12 cellular contexts compared by ENCODE assay signal in genomic region chr12:56124133-56124532, GRCh38. TPM values are rescaled to one million over a fixed set of nuclear protein-coding genes. Genes with fewer than 3 reads are reported as not detected.
A peak's percentile ranks its signal among the peaks of the same experiment; 100 is the strongest.
DNase-seq lines count a peak whose midpoint lies in the region; ATAC-seq and TF ChIP-seq lines count a peak whose summit lies in the region.
"Had no signal": no experiment of that assay in that cellular context is flagged by ENCODE, and none has a peak within 500 bp of the region (broad histone marks: within the 10 kb centered on the region; RNA-seq: fewer than 3 reads in every experiment).

No MANE protein-coding gene starts in this region.

- H3K4me1 Mint-ChIP-seq in T-helper 2 cell treated with Interferon-gamma antibody and Interleukin-4, amounts not matched to agents 5 μg/mL and 100 μg/mL, for 36 hours (ENCODE audit: low read depth): peaks cover 39% of the 10 kb centered on the region
- peaks cover 60% of the 10 kb centered on the region for H3K4me1 Mint-ChIP-seq in endothelial cell (ENCODE audit: unreplicated experiment)

- TF ChIP-seq CTCF in SU-DHL-6 (IDR thresholded peaks at IDR 0.05; ENCODE audit: insufficient read depth, low read length, poor library complexity, severe bottlenecking) (no peak), endothelial cell (IDR thresholded peaks at IDR 0.05; ENCODE audit: unreplicated experiment) (no peak)

- H3K27me3 Mint-ChIP-seq in T-helper 2 cell treated with Interferon-gamma antibody and Interleukin-4, amounts not matched to agents 5 μg/mL and 100 μg/mL, for 36 hours (ENCODE audit: low read depth): no peaks in the 10 kb centered on the region
- H3K27me3 Mint-ChIP-seq in endothelial cell (ENCODE audit: unreplicated experiment): peaks cover 14% of the 10 kb centered on the region

- H3K27me3 ChIP-seq in SU-DHL-6 (ENCODE audit: low read length) (no peaks in the 10 kb centered on the region), skeletal muscle tissue (ENCODE audit: control insufficient read depth in 3 of 3, insufficient read depth in 3 of 3, low read length in 3 of 3) (no peaks in the 10 kb centered on the region)
- H3K27me3 ChIP-seq: tibial artery had no signal

- no peak for ATAC-seq in HG03025 (IDR thresholded peaks at IDR 0.05; ENCODE audit: low FRiP score, unreplicated experiment)
- ATAC-seq in GM21576 (IDR thresholded peaks at IDR 0.05; ENCODE audit: unreplicated experiment): no peak
- ATAC-seq in HG02852 (IDR thresholded peaks at IDR 0.05; ENCODE audit: unreplicated experiment): no peak

- peaks cover 76 to 92% (median 84%) of the 10 kb centered on the region in 3 donors for H3K4me1 ChIP-seq in skeletal muscle tissue (ENCODE audit: control insufficient read depth in 3 of 3, insufficient read depth in 3 of 3, low read length in 3 of 3)

- no peak overlapping the region for H3K4me3 Mint-ChIP-seq in T-helper 2 cell treated with Interferon-gamma antibody and Interleukin-4, amounts not matched to agents 5 μg/mL and 100 μg/mL, for 36 hours
- H3K4me3 Mint-ChIP-seq in endothelial cell (ENCODE audit: unreplicated experiment): no peak overlapping the region

- H3F3A ChIP-seq in SU-DHL-6 (ENCODE audit: insufficient read depth): peaks cover 25% of the 10 kb centered on the region

- peaks cover 15% of the 10 kb centered on the region for H3K79me2 ChIP-seq in SU-DHL-6 (ENCODE audit: insufficient read depth, low read length)

- peak overlapping the region; percentile 27; the same call in 1 of the 2 replicates for H3K27ac ChIP-seq in SU-DHL-6 (ENCODE audit: low read depth, low read length)
- peak overlapping the region; percentile 94 for H3K27ac ChIP-seq in skeletal muscle tissue (ENCODE audit: low read depth, low read length)
- H3K27ac ChIP-seq: tibial artery had no signal

- H3K36me3 Mint-ChIP-seq in T-helper 2 cell treated with Interferon-gamma antibody and Interleukin-4, amounts not matched to agents 5 μg/mL and 100 μg/mL, for 36 hours (ENCODE audit: low read depth): peaks cover 22% of the 10 kb centered on the region
- peaks cover 28% of the 10 kb centered on the region for H3K36me3 Mint-ChIP-seq in endothelial cell (ENCODE audit: low read depth, unreplicated experiment)

- H3K9me3 ChIP-seq in SU-DHL-6 (ENCODE audit: insufficient read depth, low read length) (no peaks in the 10 kb centered on the region), skeletal muscle tissue (ENCODE audit: control insufficient read depth in 3 of 3, low read length in 3 of 3) (no peaks in the 10 kb centered on the region)
- H3K9me3 ChIP-seq: tibial artery had no signal

- no peaks in the 10 kb centered on the region for H4K20me1 ChIP-seq in SU-DHL-6 (ENCODE audit: low read depth, low read length)

- peak overlapping the region; percentile 53 for H3K27ac Mint-ChIP-seq in T-helper 2 cell treated with Interferon-gamma antibody and Interleukin-4, amounts not matched to agents 5 μg/mL and 100 μg/mL, for 36 hours
- H3K27ac Mint-ChIP-seq in endothelial cell (ENCODE audit: unreplicated experiment): peak overlapping the region; percentile 93

- H3K4me3 ChIP-seq in SU-DHL-6 (ENCODE audit: insufficient read depth, low read length, poor library complexity, severe bottlenecking): no peak overlapping the region
- H3K4me3 ChIP-seq in skeletal muscle tissue (ENCODE audit: low read length in 3 of 3): no peak overlapping the region
- H3K4me3 ChIP-seq: tibial artery had no signal

- no peak for DNase-seq in T-helper 2 cell treated with Interferon-gamma antibody and Interleukin-4, amounts not matched to agents 5 μg/mL and 100 μg/mL, for 36 hours (ENCODE audit: low spot score)
- DNase-seq in T-helper 2 cell (no peak), endothelial cell (ENCODE audit: low spot score) (no peak)
- DNase-seq: activated CD4-positive, alpha-beta T cell treated with anti-CD3 and anti-CD28 coated beads for 4 hours; activated gamma-delta T cell; NCI-H2081 treated with DMSO at 0.1 percent for 48 hours; tibial artery had no signal

- H3K36me3 ChIP-seq in SU-DHL-6 (ENCODE audit: low read length) (no peaks in the 10 kb centered on the region), skeletal muscle tissue (ENCODE audit: control insufficient read depth in 3 of 3, insufficient read depth in 3 of 3, low read length in 3 of 3) (peaks cover 11 to 15% (median 12%) of the 10 kb centered on the region in 3 donors)

- H3K4me2 ChIP-seq in SU-DHL-6 (ENCODE audit: low read depth, low read length, poor library complexity, severe bottlenecking): no peak overlapping the region

- no peaks in the 10 kb centered on the region for H3K9me3 Mint-ChIP-seq in T-helper 2 cell treated with Interferon-gamma antibody and Interleukin-4, amounts not matched to agents 5 μg/mL and 100 μg/mL, for 36 hours
- H3K9me3 Mint-ChIP-seq in endothelial cell (ENCODE audit: unreplicated experiment): no peaks in the 10 kb centered on the region

- no peak overlapping the region for H2AFZ ChIP-seq in SU-DHL-6 (ENCODE audit: low read depth, low read length, severe bottlenecking)

- H3K9me2 ChIP-seq in SU-DHL-6 (replicated peaks; ENCODE audit: insufficient read depth, low read length): no peaks in the 10 kb centered on the region

- H3K9ac ChIP-seq in SU-DHL-6 (ENCODE audit: low read length) (0 out of 2 replicates have a peak overlapping the region, but pooled peaks have one; percentile 7), skeletal muscle tissue (ENCODE audit: low read depth in 1 of 3, low read length in 3 of 3) (peak overlapping the region; percentile 8 to 34 (median 34))

RNA-seq across cellular contexts. Expression of gene ESYT1, which starts 3.9 kb away (rescaled TPM):
- total RNA-seq in endothelial cell (ENCODE audit: unreplicated experiment): 302 TPM
- 149 TPM for total RNA-seq in skeletal muscle tissue

RNA-seq across cellular contexts. Expression of gene ZC3H10, which starts 6.1 kb away (rescaled TPM):
- total RNA-seq in endothelial cell (ENCODE audit: unreplicated experiment) (10.4 TPM), skeletal muscle tissue (5.7 TPM)

RNA-seq across cellular contexts. Expression of gene RPL41, which starts 7.7 kb away (rescaled TPM):
- 3,242 TPM for total RNA-seq in endothelial cell (ENCODE audit: unreplicated experiment)
- total RNA-seq in skeletal muscle tissue: 4,392 TPM

RNA-seq across cellular contexts. Expression of gene PA2G4, which starts 19.8 kb away (rescaled TPM):
- 84.3 TPM for total RNA-seq in endothelial cell (ENCODE audit: unreplicated experiment)
- total RNA-seq in skeletal muscle tissue: 53.8 TPM

RNA-seq across cellular contexts. Expression of gene MYL6B, which starts 28.3 kb away (rescaled TPM):
- 170 TPM for total RNA-seq in endothelial cell (ENCODE audit: unreplicated experiment)
- 451 TPM for total RNA-seq in skeletal muscle tissue
